Comparison of ENCODE assay signal across 31 cellular contexts in the genomic region with DNA sequence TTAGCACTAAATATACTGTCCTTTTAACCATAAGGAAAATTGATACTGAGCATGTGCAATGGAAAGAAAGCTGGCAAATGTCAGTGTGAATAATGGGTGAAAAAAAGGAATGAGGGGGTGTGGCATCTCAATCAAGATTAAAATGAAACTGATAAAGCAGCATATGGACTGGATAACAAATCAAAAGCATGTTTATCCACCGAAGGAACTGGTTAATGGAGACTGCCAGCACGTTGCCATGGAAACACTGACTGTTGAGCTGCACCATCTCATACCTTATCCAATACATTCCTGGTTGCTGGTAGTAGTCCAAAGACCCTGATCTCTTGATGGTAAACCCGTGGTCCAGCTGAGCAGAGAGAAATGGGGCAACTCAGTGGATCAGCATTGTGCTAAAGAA.
DNase-seq lines count a peak whose midpoint lies in the region; ATAC-seq and TF ChIP-seq lines count a peak whose summit lies in the region.
"Had no signal": no experiment of that assay in that cellular context is flagged by ENCODE, and none has a peak within 500 bp of the region (broad histone marks: within the 10 kb centered on the region; RNA-seq: fewer than 3 reads in every experiment).

No MANE protein-coding gene starts in this region.

- TF ChIP-seq EP300 in SK-N-SH (IDR thresholded peaks at IDR 0.05; ENCODE audit: borderline replicate concordance in 1 of 2, low read depth in 1 of 2, low read length in 1 of 2): peak in 1 of 2 experiments; percentile 96; a peak in 2 of 4 replicates

- H3F3A ChIP-seq in GM23338 (replicated peaks; ENCODE audit: low read depth) (no peaks in the 10 kb centered on the region), SK-N-SH (replicated peaks; ENCODE audit: insufficient read depth) (no peaks in the 10 kb centered on the region)

- H3K9ac ChIP-seq in SK-N-SH: no peak overlapping the region
- no peak overlapping the region for H3K9ac ChIP-seq in endocrine pancreas (ENCODE audit: control insufficient read depth, insufficient read depth, low read length)
- H3K9ac ChIP-seq: BLaER1 treated with 17β-estradiol and CSF1 and Interleukin-3, amounts not matched to agents 10 nM and 100 nM had no signal

- H3K4me3 ChIP-seq in GM23338 (no peak overlapping the region), SK-N-SH (ENCODE audit: low read depth in 2 of 2, low read length in 1 of 2) (no peak overlapping the region), endocrine pancreas (ENCODE audit: control insufficient read depth, insufficient read depth, low read length) (peak overlapping the region; percentile 9), Peyer's patch (no peak overlapping the region)
- H3K4me3 ChIP-seq: BLaER1 treated with 17β-estradiol and CSF1 and Interleukin-3, amounts not matched to agents 10 nM and 100 nM; colonic mucosa; skin epidermis had no signal

- POLR2A ChIA-PET in SK-N-SH (lab: Yijun Ruan, JAX): interaction anchor here (1.0 to 3.6 kb wide), 5 partner anchors 74 to 312 kb away, joined by 3 to 32 read pairs (median 3); a partner anchor contains a TSS

- CTCF ChIA-PET in SK-N-SH (lab: Yijun Ruan, JAX): interaction anchor here (0.6 to 6.0 kb wide), 21 partner anchors 13 to 577 kb away, joined by 3 to 52 read pairs (median 5); no protein-coding TSS in a partner anchor

- 10% methylated on average over 3 of the region's 3 CpGs for WGBS in SK-N-SH (ENCODE audit: low lambda C conversion rate)

- TF ChIP-seq CTCF in GM23338 (conservative IDR thresholded peaks at IDR 0.05; ENCODE audit: low read depth in 2 of 2): no peak
- no peak for TF ChIP-seq CTCF in SK-N-SH (IDR thresholded peaks at IDR 0.05)
- TF ChIP-seq CTCF in Peyer's patch (IDR thresholded peaks at IDR 0.05): no peak

- H3K27ac ChIP-seq in GM23338 (ENCODE audit: low read depth): no peak overlapping the region
- peak overlapping the region in 1 of 2 experiments; percentile 97; a peak in 2 of 4 replicates for H3K27ac ChIP-seq in SK-N-SH (ENCODE audit: low read depth in 2 of 2, low read length in 1 of 2)
- H3K27ac ChIP-seq in Peyer's patch: no peak overlapping the region
- H3K27ac ChIP-seq: BLaER1 treated with 17β-estradiol and CSF1 and Interleukin-3, amounts not matched to agents 10 nM and 100 nM; colonic mucosa; skin epidermis had no signal

- no peaks in the 10 kb centered on the region for H3K4me1 ChIP-seq in GM23338 (ENCODE audit: insufficient read depth)
- peaks cover 0 to 51% of the 10 kb centered on the region in 2 experiments; a peak in 3 of 4 replicates for H3K4me1 ChIP-seq in SK-N-SH (ENCODE audit: control insufficient read depth in 1 of 2, insufficient read depth in 2 of 2, low read depth in 1 of 2, low read length in 1 of 2)
- no peaks in the 10 kb centered on the region for H3K4me1 ChIP-seq in endocrine pancreas (ENCODE audit: control insufficient read depth, insufficient read depth, low read length)
- no peaks in the 10 kb centered on the region for H3K4me1 ChIP-seq in Peyer's patch
- H3K4me1 ChIP-seq: BLaER1 treated with 17β-estradiol and CSF1 and Interleukin-3, amounts not matched to agents 10 nM and 100 nM; colonic mucosa had no signal

- H4K20me1 ChIP-seq in GM23338 (replicated peaks; ENCODE audit: insufficient read depth) (no peaks in the 10 kb centered on the region), SK-N-SH (ENCODE audit: insufficient read depth) (no peaks in the 10 kb centered on the region)
- H4K20me1 ChIP-seq: BLaER1 treated with 17β-estradiol and CSF1 and Interleukin-3, amounts not matched to agents 10 nM and 100 nM had no signal

- no peak; the same call in 1 of the 2 replicates for TF ChIP-seq RAD21 in SK-N-SH (IDR thresholded peaks at IDR 0.05; ENCODE audit: low read length)

- H3K4me1 Mint-ChIP-seq in GM23338: peaks cover 9% of the 10 kb centered on the region
- H3K4me1 Mint-ChIP-seq: stimulated activated naive B cell treated with anti-CD40 and anti-IgM and Interleukin-4, amounts not matched to agents 10 μg/mL and 1 μg/mL and 100 μg/mL, for 72 hours had no signal

- H3K36me3 ChIP-seq in GM23338 (ENCODE audit: insufficient read depth): no peaks in the 10 kb centered on the region
- no peaks in the 10 kb centered on the region for H3K36me3 ChIP-seq in SK-N-SH (replicated peaks in 1 of 2; ENCODE audit: control insufficient read depth in 1 of 2, insufficient read depth in 2 of 2, low read length in 1 of 2)
- H3K36me3 ChIP-seq in endocrine pancreas (ENCODE audit: control insufficient read depth, insufficient read depth, low read length): no peaks in the 10 kb centered on the region
- no peaks in the 10 kb centered on the region for H3K36me3 ChIP-seq in Peyer's patch
- H3K36me3 ChIP-seq: BLaER1 treated with 17β-estradiol and CSF1 and Interleukin-3, amounts not matched to agents 10 nM and 100 nM; colonic mucosa had no signal

- no peaks in the 10 kb centered on the region for H3K27me3 ChIP-seq in GM23338 (ENCODE audit: insufficient read depth)
- no peaks in the 10 kb centered on the region for H3K27me3 ChIP-seq in SK-N-SH (ENCODE audit: insufficient read depth)
- no peaks in the 10 kb centered on the region for H3K27me3 ChIP-seq in endocrine pancreas (ENCODE audit: control insufficient read depth, insufficient read depth, low read length)
- H3K27me3 ChIP-seq in Peyer's patch: no peaks in the 10 kb centered on the region
- H3K27me3 ChIP-seq: BLaER1 treated with 17β-estradiol and CSF1 and Interleukin-3, amounts not matched to agents 10 nM and 100 nM; colonic mucosa had no signal

- H3K36me3 Mint-ChIP-seq in GM23338 (ENCODE audit: low read depth): no peaks in the 10 kb centered on the region
- H3K36me3 Mint-ChIP-seq: activated naive CD4-positive, alpha-beta T cell treated with anti-CD3 and anti-CD28 coated beads, Interleukin-2, amount 50 U/mL, for 72 hours; stimulated activated naive B cell treated with anti-CD40 and anti-IgM and Interleukin-4, amounts not matched to agents 10 μg/mL and 1 μg/mL and 100 μg/mL, for 72 hours; type B pancreatic cell had no signal

- H3K9me3 ChIP-seq in SK-N-SH: no peaks in the 10 kb centered on the region
- no peaks in the 10 kb centered on the region for H3K9me3 ChIP-seq in endocrine pancreas (ENCODE audit: control insufficient read depth, low read length)
- H3K9me3 ChIP-seq in Peyer's patch: no peaks in the 10 kb centered on the region
- H3K9me3 ChIP-seq: BLaER1 treated with 17β-estradiol and CSF1 and Interleukin-3, amounts not matched to agents 10 nM and 100 nM; colonic mucosa had no signal

- no peak for ATAC-seq in GM23338
- ATAC-seq in HG03135 (IDR thresholded peaks at IDR 0.05; ENCODE audit: unreplicated experiment): no peak
- ATAC-seq: activated naive CD4-positive, alpha-beta T cell treated with anti-CD3 and anti-CD28 coated beads, Interleukin-2, amount 50 U/mL, for 72 hours; effector memory CD8-positive, alpha-beta T cell; left colon; Panc1; stimulated activated naive B cell treated with anti-CD40 and anti-IgM and Interleukin-4, amounts not matched to agents 10 μg/mL and 1 μg/mL and 100 μg/mL, for 72 hours had no signal

- H3K9me3 Mint-ChIP-seq in GM23338: no peaks in the 10 kb centered on the region
- H3K9me3 Mint-ChIP-seq: activated naive CD4-positive, alpha-beta T cell treated with anti-CD3 and anti-CD28 coated beads, Interleukin-2, amount 50 U/mL, for 72 hours; H9; nephron; stimulated activated naive B cell treated with anti-CD40 and anti-IgM and Interleukin-4, amounts not matched to agents 10 μg/mL and 1 μg/mL and 100 μg/mL, for 72 hours; type B pancreatic cell had no signal

- H2AFZ ChIP-seq in GM23338: no peak overlapping the region
- no peak overlapping the region for H2AFZ ChIP-seq in SK-N-SH (ENCODE audit: low read depth)

- H3K79me2 ChIP-seq in GM23338 (replicated peaks; ENCODE audit: insufficient read depth) (no peaks in the 10 kb centered on the region), SK-N-SH (ENCODE audit: insufficient read depth) (no peaks in the 10 kb centered on the region)

- H3K4me3 Mint-ChIP-seq in GM23338: no peak overlapping the region
- H3K4me3 Mint-ChIP-seq: effector memory CD8-positive, alpha-beta T cell; H9; nephron; stimulated activated naive B cell treated with anti-CD40 and anti-IgM and Interleukin-4, amounts not matched to agents 10 μg/mL and 1 μg/mL and 100 μg/mL, for 72 hours; type B pancreatic cell had no signal

- DNase-seq in GM23338 (ENCODE audit: low spot score) (peak; percentile 29), NCI-H446 (lab: John Stamatoyannopoulos, UW) (peak; percentile 59 to 77), SK-N-SH (peak; percentile 36), Peyer's patch (no peak), NCI-H510A (lab: John Stamatoyannopoulos, UW) (no peak), AG20443 (ENCODE audit: low spot score) (no peak)
- DNase-seq: activated CD4-positive, alpha-beta T cell treated with anti-CD3 and anti-CD28 coated beads for 48 hours; activated effector memory CD4-positive, alpha-beta T cell treated with Interleukin-2 at 50 U/mL for 16 hours; activated T-cell treated with anti-CD3 and anti-CD28 coated beads, Interleukin-2, amount 50 U/mL, for 1 hour; colonic mucosa; effector memory CD8-positive, alpha-beta T cell; erythroblast; glutamatergic neuron; H9; left colon; mammary epithelial cell; NCI-H146; NCI-H226; NK-92 treated with Interleukin-12 subunit alpha and Interleukin-12 subunit beta, amount 100 ng/mL, for 24 hours; SHP77; stimulated activated naive B cell treated with anti-CD40 and anti-IgM and Interleukin-4, amounts not matched to agents 10 μg/mL and 1 μg/mL and 100 μg/mL, for 72 hours; SW 1271; T1000 had no signal

- peaks cover 2% of the 10 kb centered on the region for H3K27me3 Mint-ChIP-seq in GM23338 (ENCODE audit: insufficient read depth, low read depth, poor library complexity)
- H3K27me3 Mint-ChIP-seq: effector memory CD8-positive, alpha-beta T cell; type B pancreatic cell had no signal

- H3K9me2 ChIP-seq in GM23338 (ENCODE audit: insufficient read depth): no peaks in the 10 kb centered on the region; the same call in 1 of the 2 replicates
- H3K9me2 ChIP-seq in SK-N-SH: no peaks in the 10 kb centered on the region

- H3K4me2 ChIP-seq in GM23338: no peak overlapping the region
- H3K4me2 ChIP-seq in SK-N-SH: no peak overlapping the region
- H3K4me2 ChIP-seq: BLaER1 treated with 17β-estradiol and CSF1 and Interleukin-3, amounts not matched to agents 10 nM and 100 nM had no signal

- H3K27ac Mint-ChIP-seq in GM23338: no peak overlapping the region
- H3K27ac Mint-ChIP-seq: activated naive CD4-positive, alpha-beta T cell treated with anti-CD3 and anti-CD28 coated beads, Interleukin-2, amount 50 U/mL, for 72 hours; effector memory CD8-positive, alpha-beta T cell; H9; nephron; stimulated activated naive B cell treated with anti-CD40 and anti-IgM and Interleukin-4, amounts not matched to agents 10 μg/mL and 1 μg/mL and 100 μg/mL, for 72 hours; type B pancreatic cell had no signal

- no peak for TF ChIP-seq POLR2A in Peyer's patch (IDR thresholded peaks at IDR 0.05)

TF ChIP-seq in GM23338, 12 proteins besides CTCF, POLR2A, EP300 and RAD21 (continues in another document):
- TF ChIP-seq STAT1 (IDR thresholded peaks at IDR 0.05; ENCODE audit: unreplicated experiment) (no peak), POLR2AphosphoS5 (IDR thresholded peaks at IDR 0.05; ENCODE audit: low read depth) (no peak), EZH2 (IDR thresholded peaks at IDR 0.05; ENCODE audit: low read depth, unreplicated experiment) (no peak)

TF ChIP-seq in SK-N-SH, 30 proteins besides CTCF, POLR2A, EP300 and RAD21 (continues in another document):
- peak; percentile 55 for TF ChIP-seq TCF12 (IDR thresholded peaks at IDR 0.05)
- peak; percentile 86 for TF ChIP-seq RCOR1 (IDR thresholded peaks at IDR 0.05; ENCODE audit: low read length)
- TF ChIP-seq MXI1 (IDR thresholded peaks at IDR 0.05; ENCODE audit: low read depth, low read length): peak; percentile 67; the same call in 1 of the 2 replicates

Comparison
In these comparisons a context has a peak if more than half of its experiments do, and no peak if none do; other contexts are left out.
1. DNase-seq: peak in GM23338 (single experiment), NCI-H446 (2 of 2) and SK-N-SH (single experiment); none in Peyer's patch (0 of 3), NCI-H510A (single experiment) and AG20443 (single experiment).